Comparison of ENCODE assay signal across 7 cellular contexts in genomic region chr17:489758-490329, GRCh38. TPM values are rescaled to one million over a fixed set of nuclear protein-coding genes. Genes with fewer than 3 reads are reported as not detected.
DNase-seq lines count a peak whose midpoint lies in the region; ATAC-seq and TF ChIP-seq lines count a peak whose summit lies in the region.

No MANE protein-coding gene starts in this region.

- H3K27me3 Mint-ChIP-seq in T-helper 1 cell treated with Interleukin-12 subunit alpha and Interleukin-12 subunit beta and Interleukin-4 antibody, amounts not matched to agents 30 μg/mL and 1 μg/mL, for 36 hours (ENCODE audit: low read depth), result peaks cover 5% of the 10 kb centered on the region
- H3K27me3 Mint-ChIP-seq in central memory CD8-positive, alpha-beta T cell, result no peaks in the 10 kb centered on the region

- H3K4me3 Mint-ChIP-seq in T-helper 1 cell treated with Interleukin-12 subunit alpha and Interleukin-12 subunit beta and Interleukin-4 antibody, amounts not matched to agents 30 μg/mL and 1 μg/mL, for 36 hours, result peak overlapping the region; percentile 97
- H3K4me3 Mint-ChIP-seq in central memory CD8-positive, alpha-beta T cell, result peak overlapping the region; percentile 84

- no peaks in the 10 kb centered on the region for H3K27me3 ChIP-seq in lung (ENCODE audit: control insufficient read depth, insufficient read depth)

- peaks cover 0 to 7% of the 10 kb centered on the region in 2 donors for H3K4me1 ChIP-seq in lung (ENCODE audit: control insufficient read depth in 2 of 2, insufficient read depth in 2 of 2, low read length in 2 of 2)

- no peak for TF ChIP-seq CTCF in lung (IDR thresholded peaks at IDR 0.05; ENCODE audit: control extremely low read depth, extremely low read depth)

- H3K4me3 ChIP-seq in lung, result peak overlapping the region; percentile 42

- ATAC-seq in GM21528 (IDR thresholded peaks at IDR 0.05; ENCODE audit: low FRiP score, unreplicated experiment) (peak; percentile 52), lung (ENCODE audit: insufficient read depth, low FRiP score) (peak; percentile 50)
- ATAC-seq in central memory CD8-positive, alpha-beta T cell (replicated peaks; ENCODE audit: extremely low read depth, poor library complexity, severe bottlenecking), result peak; percentile 84

- peak overlapping the region; percentile 91 for H3K27ac Mint-ChIP-seq in T-helper 1 cell treated with Interleukin-12 subunit alpha and Interleukin-12 subunit beta and Interleukin-4 antibody, amounts not matched to agents 30 μg/mL and 1 μg/mL, for 36 hours
- peak overlapping the region; percentile 89 for H3K27ac Mint-ChIP-seq in central memory CD8-positive, alpha-beta T cell (ENCODE audit: low read depth)

- H3K36me3 ChIP-seq in lung (ENCODE audit: control insufficient read depth in 2 of 2, insufficient read depth in 2 of 2, low read length in 2 of 2), result no peaks in the 10 kb centered on the region

- peak; percentile 47 to 50 for DNase-seq in central memory CD8-positive, alpha-beta T cell (ENCODE audit: low spot score in 2 of 2)
- peak; percentile 39 for DNase-seq in lung (ENCODE audit: low spot score)
- DNase-seq in stimulated activated CD8-positive, alpha-beta memory T cell treated with anti-CD3 and anti-CD28 coated beads, Interleukin-7, amount 100 ng/mL, for 24 hours (ENCODE audit: low read depth), result peak; percentile 28
- no peak for DNase-seq in NCI-H1417 (lab: John Stamatoyannopoulos, UW)
- no peak for DNase-seq in SIG-M5 (lab: John Stamatoyannopoulos, UW)

- peak overlapping the region; percentile 58 to 67 for H3K27ac ChIP-seq in lung (ENCODE audit: low read depth in 1 of 2, low read length in 1 of 2)

- no peaks in the 10 kb centered on the region for H3K9me3 Mint-ChIP-seq in T-helper 1 cell treated with Interleukin-12 subunit alpha and Interleukin-12 subunit beta and Interleukin-4 antibody, amounts not matched to agents 30 μg/mL and 1 μg/mL, for 36 hours
- no peaks in the 10 kb centered on the region for H3K9me3 Mint-ChIP-seq in central memory CD8-positive, alpha-beta T cell

- 0 to 2% methylated on average over 25 to 38 of the region's 38 CpGs for WGBS in lung, 2 donors

- H3K9me3 ChIP-seq in lung (ENCODE audit: control insufficient read depth in 2 of 2, insufficient read depth in 1 of 2, low read length in 1 of 2), result no peaks in the 10 kb centered on the region

- H3K36me3 Mint-ChIP-seq in T-helper 1 cell treated with Interleukin-12 subunit alpha and Interleukin-12 subunit beta and Interleukin-4 antibody, amounts not matched to agents 30 μg/mL and 1 μg/mL, for 36 hours (ENCODE audit: low read depth), result peaks cover 10% of the 10 kb centered on the region
- H3K36me3 Mint-ChIP-seq in central memory CD8-positive, alpha-beta T cell (ENCODE audit: insufficient read depth), result peaks cover 23% of the 10 kb centered on the region

- peaks cover 14% of the 10 kb centered on the region for H3K4me1 Mint-ChIP-seq in T-helper 1 cell treated with Interleukin-12 subunit alpha and Interleukin-12 subunit beta and Interleukin-4 antibody, amounts not matched to agents 30 μg/mL and 1 μg/mL, for 36 hours (ENCODE audit: low read depth)
- H3K4me1 Mint-ChIP-seq in central memory CD8-positive, alpha-beta T cell, result peaks cover 10% of the 10 kb centered on the region

RNA-seq across cellular contexts. Expression of gene RFLNB, which starts 44.1 kb away (rescaled TPM):
- total RNA-seq in lung, result 10 to 100 TPM; 16.2 to 17.0 TPM
- polyA plus RNA-seq in lung, result 10 to 100 TPM; 12.8 to 18.1 TPM

Comparison
In these comparisons a context has a peak if more than half of its experiments do, and no peak if none do; other contexts are left out.
1. DNase-seq: peak in central memory CD8-positive, alpha-beta T cell (2 of 2), lung (single experiment) and stimulated activated CD8-positive, alpha-beta memory T cell treated with anti-CD3 and anti-CD28 coated beads, Interleukin-7, amount 100 ng/mL, for 24 hours (single experiment); none in NCI-H1417 (0 of 3) and SIG-M5 (single experiment).
2. Peak in every context shown above with its lines, with median percentiles within 50 percentile points of each other: ATAC-seq.